19 cellular contexts compared by ENCODE assay signal in the genomic region with DNA sequence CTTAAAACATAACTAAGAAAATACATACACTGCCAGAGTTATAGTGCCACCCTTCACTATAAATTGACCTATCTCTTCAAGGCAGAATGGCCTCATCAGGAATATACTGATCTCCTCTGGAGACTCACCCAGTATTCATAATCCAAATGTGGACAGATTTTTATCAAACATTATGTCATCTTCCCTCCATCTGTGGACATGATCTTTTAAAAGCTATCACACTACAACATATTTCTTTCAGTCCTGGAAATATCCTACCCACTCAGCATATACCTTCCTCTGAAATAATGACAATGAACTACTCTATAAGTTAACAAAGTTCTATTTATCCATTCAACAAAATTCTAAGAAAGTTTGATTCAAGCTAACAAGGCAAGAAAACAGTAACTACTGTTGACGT. TPM values are rescaled to one million over a fixed set of nuclear protein-coding genes. Genes with fewer than 3 reads are reported as not detected.
DNase-seq lines count a peak whose midpoint lies in the region; ATAC-seq, FAIRE-seq and TF ChIP-seq lines count a peak whose summit lies in the region.
"Had no signal": no experiment of that assay in that cellular context is flagged by ENCODE, and none has a peak within 500 bp of the region (broad histone marks: within the 10 kb centered on the region; RNA-seq: fewer than 3 reads in every experiment).

No MANE protein-coding gene starts in this region.

- POLR2A ChIA-PET in activated B cell treated with CpG ODN at 0.5 μM for 24 hours (lab: Charles Lee): interaction anchor here (0.7 kb wide), 1 partner anchor 137 kb away, joined by 3 read pairs; no protein-coding TSS in a partner anchor

- H3K9me3 ChIP-seq in CD4-positive, CD25-positive, alpha-beta regulatory T cell (ENCODE audit: control insufficient read depth in 2 of 2, low read length in 2 of 2): no peaks in the 10 kb centered on the region
- H3K9me3 ChIP-seq: Caco-2, left lung, neutrophil, thoracic aorta had no signal

- no peak for DNase-seq in CD4-positive, CD25-positive, alpha-beta regulatory T cell
- no peak for DNase-seq in H54 (ENCODE audit: insufficient read length, low spot score)
- DNase-seq in activated B cell treated with CpG ODN at 0.5 μM for 24 hours: no peak
- DNase-seq in memory B cell (ENCODE audit: low spot score in 2 of 2): no peak
- no peak for DNase-seq in Calu3
- DNase-seq in hypothalamus (lab: John Stamatoyannopoulos, UW): no peak
- DNase-seq: activated gamma-delta T cell treated with Interleukin-2 at 50 U/mL for 16 hours; aorta; Caco-2; effector CD8-positive, alpha-beta T cell; HCEC 1CT; left lung; NCI-H146; T-helper 9 cell had no signal

- TF ChIP-seq CTCF in activated B cell treated with CpG ODN at 0.5 μM for 24 hours (IDR thresholded peaks at IDR 0.05) (no peak), Calu3 (IDR thresholded peaks at IDR 0.05; ENCODE audit: unreplicated experiment) (no peak)

- no peak overlapping the region for H3K27ac Mint-ChIP-seq in CD4-positive, CD25-positive, alpha-beta regulatory T cell
- H3K27ac Mint-ChIP-seq in activated B cell treated with CpG ODN at 0.5 μM for 24 hours: no peak overlapping the region
- H3K27ac Mint-ChIP-seq in memory B cell: peak overlapping the region; percentile 18
- H3K27ac Mint-ChIP-seq in Calu3 (ENCODE audit: unreplicated experiment): no peak overlapping the region

- peaks cover 40% of the 10 kb centered on the region for H3K36me3 Mint-ChIP-seq in CD4-positive, CD25-positive, alpha-beta regulatory T cell
- H3K36me3 Mint-ChIP-seq in activated B cell treated with CpG ODN at 0.5 μM for 24 hours (ENCODE audit: low read depth) (peaks cover 49% of the 10 kb centered on the region), memory B cell (peaks cover 18% of the 10 kb centered on the region), Calu3 (ENCODE audit: insufficient read depth, unreplicated experiment) (peaks cover 50% of the 10 kb centered on the region)

- peaks cover 54% of the 10 kb centered on the region for H3K4me1 ChIP-seq in CD4-positive, CD25-positive, alpha-beta regulatory T cell (ENCODE audit: control insufficient read depth, insufficient read depth, low read length, poor library complexity, severe bottlenecking)
- H3K4me1 ChIP-seq: Caco-2 had no signal

- H3K4me1 Mint-ChIP-seq in CD4-positive, CD25-positive, alpha-beta regulatory T cell: peaks cover 42 to 69% (median 57%) of the 10 kb centered on the region in 4 donors
- peaks cover 59% of the 10 kb centered on the region for H3K4me1 Mint-ChIP-seq in activated B cell treated with CpG ODN at 0.5 μM for 24 hours
- peaks cover 33% of the 10 kb centered on the region for H3K4me1 Mint-ChIP-seq in memory B cell
- peaks cover 29% of the 10 kb centered on the region for H3K4me1 Mint-ChIP-seq in Calu3 (ENCODE audit: low read depth, unreplicated experiment)

- ATAC-seq in CD4-positive, CD25-positive, alpha-beta regulatory T cell (ENCODE audit: low read depth in 2 of 2): no peak
- ATAC-seq in activated B cell treated with CpG ODN at 0.5 μM for 24 hours (ENCODE audit: low read depth) (no peak), memory B cell (ENCODE audit: low read depth) (no peak), GM19351 (IDR thresholded peaks at IDR 0.05; ENCODE audit: unreplicated experiment) (no peak)
- ATAC-seq: activated CD4-positive, CD25-positive, alpha-beta regulatory T cell treated with anti-CD3 and anti-CD28 coated beads, Interleukin-2, amount 50 U/mL, for 24 hours; left lung; Panc1 had no signal

- CTCF ChIA-PET in activated B cell treated with CpG ODN at 0.5 μM for 24 hours (lab: Charles Lee) (no interaction called here), Calu3 (lab: Charles Lee) (no interaction called here)

- H3K9me3 Mint-ChIP-seq in CD4-positive, CD25-positive, alpha-beta regulatory T cell: no peaks in the 10 kb centered on the region
- H3K9me3 Mint-ChIP-seq in activated B cell treated with CpG ODN at 0.5 μM for 24 hours (no peaks in the 10 kb centered on the region), memory B cell (no peaks in the 10 kb centered on the region), Calu3 (ENCODE audit: low read depth, unreplicated experiment) (no peaks in the 10 kb centered on the region)

- intact Hi-C loops in activated B cell treated with CpG ODN at 0.5 μM for 24 hours (cut with micrococcal nuclease): no loop called here
- intact Hi-C loops in Calu3 (cut with micrococcal nuclease; ENCODE audit: unreplicated experiment): loop anchor here (5.0 kb wide), 1 partner anchor 37 kb away; no protein-coding TSS in a partner anchor

- no peaks in the 10 kb centered on the region for H3K27me3 ChIP-seq in CD4-positive, CD25-positive, alpha-beta regulatory T cell (ENCODE audit: control insufficient read depth, insufficient read depth, low read length)
- H3K27me3 ChIP-seq: left lung had no signal

- BruUV-seq in Calu3 (replicated peaks; lab: Mats Ljungman, UMichigan): no TSS peak

- peaks cover 47% of the 10 kb centered on the region for H3K36me3 ChIP-seq in CD4-positive, CD25-positive, alpha-beta regulatory T cell (ENCODE audit: control insufficient read depth, insufficient read depth, low read length)

- peak overlapping the region; percentile 99 to 100 (median 100) for H3K4me3 Mint-ChIP-seq in CD4-positive, CD25-positive, alpha-beta regulatory T cell
- H3K4me3 Mint-ChIP-seq in activated B cell treated with CpG ODN at 0.5 μM for 24 hours (peak overlapping the region; percentile 5), memory B cell (no peak overlapping the region), Calu3 (ENCODE audit: low read depth, unreplicated experiment) (no peak overlapping the region)

- H3K27me3 Mint-ChIP-seq in CD4-positive, CD25-positive, alpha-beta regulatory T cell: peaks cover 4% of the 10 kb centered on the region
- H3K27me3 Mint-ChIP-seq in activated B cell treated with CpG ODN at 0.5 μM for 24 hours (no peaks in the 10 kb centered on the region), memory B cell (no peaks in the 10 kb centered on the region), Calu3 (ENCODE audit: unreplicated experiment) (no peaks in the 10 kb centered on the region)

- peak overlapping the region; percentile 94 for H3K4me3 ChIP-seq in CD4-positive, CD25-positive, alpha-beta regulatory T cell (ENCODE audit: low read depth, low read length)
- H3K4me3 ChIP-seq: left lung, thoracic aorta had no signal

- H3K27ac ChIP-seq in CD4-positive, CD25-positive, alpha-beta regulatory T cell (ENCODE audit: insufficient read depth, low read length, poor library complexity, severe bottlenecking): no peak overlapping the region
- H3K27ac ChIP-seq: left lung, neutrophil, thoracic aorta had no signal

- FAIRE-seq in H54 (lab: Jason Lieb, UNC): peak; percentile 23

- TF ChIP-seq POLR2A in H54 (IDR thresholded peaks at IDR 0.05; ENCODE audit: low read depth, low read length): no peak

RNA-seq across cellular contexts. Expression of gene ZNF800, which starts 3.2 kb away (rescaled TPM):
- total RNA-seq in CD4-positive, CD25-positive, alpha-beta regulatory T cell: 81.0 TPM
- 10 to 100 TPM; 44.8 to 59.5 (median 51.0) TPM for polyA plus RNA-seq in CD4-positive, CD25-positive, alpha-beta regulatory T cell
- 40.5 and 53.5 TPM in 2 replicates for total RNA-seq in activated B cell treated with CpG ODN at 0.5 μM for 24 hours
- 33.2 and 36.5 TPM in 2 replicates for total RNA-seq in Calu3 (2022)

Comparison
In these comparisons a context has a peak if more than half of its experiments do, and no peak if none do; other contexts are left out.
1. H3K4me3 Mint-ChIP-seq: peak in CD4-positive, CD25-positive, alpha-beta regulatory T cell (4 of 4) and activated B cell treated with CpG ODN at 0.5 μM for 24 hours (single experiment); none in memory B cell (single experiment) and Calu3 (single experiment).